In genomic region chr17:49497147-49498036, GRCh38 we compare ENCODE assay signal across 1 cellular context.
TF ChIP-seq lines count a peak whose summit lies in the region.

No MANE protein-coding gene starts in this region.

TF ChIP-seq in HEK293, 187 proteins besides CTCF, POLR2A, EP300 and RAD21 (continued from another document):
- peak; percentile 98 for TF ChIP-seq PRDM10 (tag by site-specific recombination; IDR thresholded peaks at IDR 0.05)
- no peak for TF ChIP-seq OVOL3 (tag by site-specific recombination; IDR thresholded peaks at IDR 0.05)
- TF ChIP-seq BCL11A (tag by site-specific recombination; IDR thresholded peaks at IDR 0.05; ENCODE audit: low read depth): no peak; the same call in 1 of the 2 replicates
- no peak for TF ChIP-seq RBAK (tag by site-specific recombination; IDR thresholded peaks at IDR 0.05)
- no peak for TF ChIP-seq ZNF571 (tag by site-specific recombination; IDR thresholded peaks at IDR 0.05)
- TF ChIP-seq YY2 (tag by site-specific recombination; IDR thresholded peaks at IDR 0.05): peak; percentile 60; the same call in 1 of the 2 replicates
- TF ChIP-seq PATZ1 (tag by site-specific recombination; IDR thresholded peaks at IDR 0.05): peak; percentile 47
- TF ChIP-seq EGR2 (tag by site-specific recombination; IDR thresholded peaks at IDR 0.05; ENCODE audit: low read depth): peak; percentile 59
- no peak for TF ChIP-seq ZNF211 (tag by site-specific recombination; IDR thresholded peaks at IDR 0.05; ENCODE audit: low read depth)
- TF ChIP-seq BCL11B (tag by site-specific recombination; IDR thresholded peaks at IDR 0.05; ENCODE audit: low read depth): no peak
